7 cellular contexts compared by ENCODE assay signal in genomic region chr16:13081825-13082224, GRCh38.
"Had no signal": no experiment of that assay in that cellular context is flagged by ENCODE, and none has a peak within 500 bp of the region (broad histone marks: within the 10 kb centered on the region; RNA-seq: fewer than 3 reads in every experiment).

No MANE protein-coding gene starts in this region.

- DNase-seq: GDM1, GF-D8 had no signal

- FAIRE-seq: G401.6, GM12891, GM12892, GM18507, GM19239 had no signal
